In genomic region chr1:60914982-60915381, GRCh38 we compare ENCODE assay signal across 1 cellular context.
TF ChIP-seq lines count a peak whose summit lies in the region.

No MANE protein-coding gene starts in this region.

TF ChIP-seq in GM23338, 12 proteins besides CTCF, POLR2A, EP300 and RAD21 (continued from another document):
- TF ChIP-seq ZNF462 (CRISPR knock-in tag; IDR thresholded peaks at IDR 0.05) (no peak), ZNF331 (CRISPR knock-in tag; IDR thresholded peaks at IDR 0.05; ENCODE audit: low read depth) (no peak), NANOG (IDR thresholded peaks at IDR 0.05; ENCODE audit: borderline replicate concordance) (no peak), EZH2 (IDR thresholded peaks at IDR 0.05; ENCODE audit: low read depth, unreplicated experiment) (no peak), REST (IDR thresholded peaks at IDR 0.05; ENCODE audit: unreplicated experiment) (no peak), JUNB (IDR thresholded peaks at IDR 0.05; ENCODE audit: unreplicated experiment) (no peak), CREB1 (CRISPR knock-in tag; IDR thresholded peaks at IDR 0.05; ENCODE audit: low read depth) (no peak), ZNF114 (CRISPR knock-in tag; IDR thresholded peaks at IDR 0.05) (no peak), STAT1 (IDR thresholded peaks at IDR 0.05; ENCODE audit: unreplicated experiment) (no peak), POLR2AphosphoS5 (IDR thresholded peaks at IDR 0.05; ENCODE audit: low read depth) (no peak)
- TF ChIP-seq, protein P1, sequence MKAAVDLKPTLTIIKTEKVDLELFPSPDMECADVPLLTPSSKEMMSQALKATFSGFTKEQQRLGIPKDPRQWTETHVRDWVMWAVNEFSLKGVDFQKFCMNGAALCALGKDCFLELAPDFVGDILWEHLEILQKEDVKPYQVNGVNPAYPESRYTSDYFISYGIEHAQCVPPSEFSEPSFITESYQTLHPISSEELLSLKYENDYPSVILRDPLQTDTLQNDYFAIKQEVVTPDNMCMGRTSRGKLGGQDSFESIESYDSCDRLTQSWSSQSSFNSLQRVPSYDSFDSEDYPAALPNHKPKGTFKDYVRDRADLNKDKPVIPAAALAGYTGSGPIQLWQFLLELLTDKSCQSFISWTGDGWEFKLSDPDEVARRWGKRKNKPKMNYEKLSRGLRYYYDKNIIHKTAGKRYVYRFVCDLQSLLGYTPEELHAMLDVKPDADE (IDR thresholded peaks at IDR 0.05): no peak
